Comparison of ENCODE assay signal across 1 cellular context in the genomic region with DNA sequence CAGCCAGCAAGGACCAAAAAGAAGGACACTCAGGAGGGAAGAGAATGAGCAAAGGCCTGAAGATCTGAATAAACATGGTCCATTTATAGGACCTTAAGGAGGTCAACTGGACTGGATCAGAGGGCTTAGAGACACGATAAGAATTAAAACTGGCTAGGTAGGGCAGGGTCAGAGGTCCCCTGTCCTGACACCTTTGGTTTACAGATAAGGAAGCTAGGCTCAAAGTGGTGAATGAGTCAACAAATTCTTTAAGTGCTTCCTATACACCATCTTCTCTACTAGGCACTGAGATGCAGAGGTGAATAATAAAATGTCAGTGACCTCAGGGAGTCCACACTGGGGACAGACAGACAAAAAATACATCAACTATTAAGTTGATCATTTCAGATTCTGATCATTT.
TF ChIP-seq lines count a peak whose summit lies in the region.

No MANE protein-coding gene starts in this region.

TF ChIP-seq in IMR-90, 13 proteins besides CTCF, POLR2A, EP300 and RAD21:
- TF ChIP-seq MAFK (IDR thresholded peaks at IDR 0.05; ENCODE audit: low read depth, low read length) (no peak), SMC3 (IDR thresholded peaks at IDR 0.05; ENCODE audit: low read depth, low read length) (no peak), MXI1 (IDR thresholded peaks at IDR 0.05; ENCODE audit: borderline replicate concordance, low read depth, low read length) (no peak), RCOR1 (IDR thresholded peaks at IDR 0.05; ENCODE audit: insufficient replicate concordance, low read length) (no peak), CHD1 (IDR thresholded peaks at IDR 0.05; ENCODE audit: low read depth, low read length) (no peak), NFE2L2 (IDR thresholded peaks at IDR 0.05; ENCODE audit: low read depth, low read length) (no peak), RFX5 (IDR thresholded peaks at IDR 0.05; ENCODE audit: low read depth, low read length) (no peak), FOS (IDR thresholded peaks at IDR 0.05; ENCODE audit: low read depth, low read length) (no peak), MAZ (IDR thresholded peaks at IDR 0.05; ENCODE audit: borderline replicate concordance, low read depth, low read length) (no peak), BHLHE40 (IDR thresholded peaks at IDR 0.05; ENCODE audit: low read depth, low read length) (no peak), CEBPB (IDR thresholded peaks at IDR 0.05; ENCODE audit: low read depth, low read length) (no peak)
- TF ChIP-seq, protein P1, sequence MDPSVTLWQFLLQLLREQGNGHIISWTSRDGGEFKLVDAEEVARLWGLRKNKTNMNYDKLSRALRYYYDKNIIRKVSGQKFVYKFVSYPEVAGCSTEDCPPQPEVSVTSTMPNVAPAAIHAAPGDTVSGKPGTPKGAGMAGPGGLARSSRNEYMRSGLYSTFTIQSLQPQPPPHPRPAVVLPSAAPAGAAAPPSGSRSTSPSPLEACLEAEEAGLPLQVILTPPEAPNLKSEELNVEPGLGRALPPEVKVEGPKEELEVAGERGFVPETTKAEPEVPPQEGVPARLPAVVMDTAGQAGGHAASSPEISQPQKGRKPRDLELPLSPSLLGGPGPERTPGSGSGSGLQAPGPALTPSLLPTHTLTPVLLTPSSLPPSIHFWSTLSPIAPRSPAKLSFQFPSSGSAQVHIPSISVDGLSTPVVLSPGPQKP (IDR thresholded peaks at IDR 0.05; ENCODE audit: borderline replicate concordance, low read depth, low read length) = no peak
- TF ChIP-seq, protein P2, sequence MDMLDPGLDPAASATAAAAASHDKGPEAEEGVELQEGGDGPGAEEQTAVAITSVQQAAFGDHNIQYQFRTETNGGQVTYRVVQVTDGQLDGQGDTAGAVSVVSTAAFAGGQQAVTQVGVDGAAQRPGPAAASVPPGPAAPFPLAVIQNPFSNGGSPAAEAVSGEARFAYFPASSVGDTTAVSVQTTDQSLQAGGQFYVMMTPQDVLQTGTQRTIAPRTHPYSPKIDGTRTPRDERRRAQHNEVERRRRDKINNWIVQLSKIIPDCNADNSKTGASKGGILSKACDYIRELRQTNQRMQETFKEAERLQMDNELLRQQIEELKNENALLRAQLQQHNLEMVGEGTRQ (IDR thresholded peaks at IDR 0.05; ENCODE audit: low read depth, low read length) = no peak
